ENCODE assay signal across 26 cellular contexts in genomic region chr12:92330654-92331053, GRCh38.
"Had no signal": no experiment of that assay in that cellular context is flagged by ENCODE, and none has a peak within 500 bp of the region (broad histone marks: within the 10 kb centered on the region; RNA-seq: fewer than 3 reads in every experiment).

No MANE protein-coding gene starts in this region.

- H3K36me3 Mint-ChIP-seq: stimulated activated effector memory CD8-positive, alpha-beta T cell treated with anti-CD3 and anti-CD28 coated beads, Interleukin-12 subunit alpha, Interleukin-12 subunit beta, amount 100 ng/mL, for 72 hours had no signal

- H3K9me3 ChIP-seq: colonic mucosa, gastrocnemius medialis, left lung, ovary, psoas muscle, sigmoid colon, stomach, thyroid gland had no signal

- H3K9me3 Mint-ChIP-seq: central memory CD8-positive, alpha-beta T cell; dendritic cell treated with granulocyte-macrophage colony-stimulating factor and Interleukin-4, amounts not matched to agents 40 ng/mL and 50 ng/mL, for 4 days; stimulated activated effector memory CD8-positive, alpha-beta T cell treated with anti-CD3 and anti-CD28 coated beads, Interleukin-12 subunit alpha, Interleukin-12 subunit beta, amount 100 ng/mL, for 72 hours had no signal

- H3K27me3 Mint-ChIP-seq: central memory CD8-positive, alpha-beta T cell; dendritic cell treated with granulocyte-macrophage colony-stimulating factor and Interleukin-4, amounts not matched to agents 40 ng/mL and 50 ng/mL, for 4 days; naive thymus-derived CD4-positive, alpha-beta T cell had no signal

- H3K27ac Mint-ChIP-seq: dendritic cell treated with granulocyte-macrophage colony-stimulating factor and Interleukin-4, amounts not matched to agents 40 ng/mL and 50 ng/mL, for 4 days; endodermal cell; nephron; stimulated activated effector memory CD8-positive, alpha-beta T cell treated with anti-CD3 and anti-CD28 coated beads, Interleukin-12 subunit alpha, Interleukin-12 subunit beta, amount 100 ng/mL, for 72 hours had no signal

- H3K4me1 ChIP-seq: colonic mucosa, left lung, psoas muscle, sigmoid colon, thyroid gland had no signal

- H3K4me3 Mint-ChIP-seq: central memory CD8-positive, alpha-beta T cell; dendritic cell treated with granulocyte-macrophage colony-stimulating factor and Interleukin-4, amounts not matched to agents 40 ng/mL and 50 ng/mL, for 4 days; endodermal cell; naive thymus-derived CD4-positive, alpha-beta T cell; nephron; stimulated activated effector memory CD8-positive, alpha-beta T cell treated with anti-CD3 and anti-CD28 coated beads, Interleukin-12 subunit alpha, Interleukin-12 subunit beta, amount 100 ng/mL, for 72 hours had no signal

- DNase-seq: effector CD8-positive, alpha-beta T cell; endodermal cell; foreskin fibroblast; gastrocnemius medialis; head of caudate nucleus; left cardiac atrium; left lung; mesendoderm; midbrain; naive thymus-derived CD4-positive, alpha-beta T cell; nucleus accumbens; ovary; psoas muscle; right cardiac atrium; sigmoid colon; stimulated activated CD4-positive, alpha-beta T cell treated with anti-CD3 and anti-CD28 coated beads, Interleukin-15, amount 100 ng/mL, for 24 hours; stimulated activated CD4-positive, alpha-beta T cell treated with anti-CD3 and anti-CD28 coated beads, Interleukin-2, amount 100 ng/mL, for 48 hours; stimulated activated naive CD4-positive, alpha-beta T cell treated with Interleukin-2 at 50 U/mL for 16 hours; stomach; thyroid gland; trophoblast cell had no signal

- ATAC-seq: gastrocnemius medialis; left cardiac atrium; left lung; naive thymus-derived CD4-positive, alpha-beta T cell; psoas muscle; right cardiac atrium; stimulated activated effector memory CD8-positive, alpha-beta T cell treated with anti-CD3 and anti-CD28 coated beads, Interleukin-12 subunit alpha, Interleukin-12 subunit beta, amount 100 ng/mL, for 72 hours had no signal

- H3K36me3 ChIP-seq: colonic mucosa, gastrocnemius medialis, left lung, ovary, sigmoid colon, stomach, thyroid gland had no signal

- H3K27me3 ChIP-seq: colonic mucosa, gastrocnemius medialis, left lung, ovary, sigmoid colon, stomach, thyroid gland had no signal

- H3K27ac ChIP-seq: colonic mucosa, gastrocnemius medialis, left lung, ovary, psoas muscle, sigmoid colon, stomach, thyroid gland had no signal

- H3K4me3 ChIP-seq: colonic mucosa, gastrocnemius medialis, left lung, ovary, psoas muscle, sigmoid colon, stomach, thyroid gland had no signal
